ENCODE assay signal across 12 cellular contexts in genomic region chr16:89822188-89823086, GRCh38. TPM values are rescaled to one million over a fixed set of nuclear protein-coding genes. Genes with fewer than 3 reads are reported as not detected.
DNase-seq lines count a peak whose midpoint lies in the region; ATAC-seq and TF ChIP-seq lines count a peak whose summit lies in the region.
"Had no signal": no experiment of that assay in that cellular context is flagged by ENCODE, and none has a peak within 500 bp of the region (broad histone marks: within the 10 kb centered on the region; RNA-seq: fewer than 3 reads in every experiment).

No MANE protein-coding gene starts in this region.

- H3K9me3 ChIP-seq in Peyer's patch (no peaks in the 10 kb centered on the region), left lung (no peaks in the 10 kb centered on the region), upper lobe of left lung (no peaks in the 10 kb centered on the region), spleen (no peaks in the 10 kb centered on the region)
- H3K9me3 ChIP-seq: psoas muscle had no signal

- TF ChIP-seq POLR2A in Peyer's patch (IDR thresholded peaks at IDR 0.05): peak in 1 of 2 donors; percentile 55
- TF ChIP-seq POLR2A in upper lobe of left lung (IDR thresholded peaks at IDR 0.05): peak in 1 of 4 donors; percentile 7
- TF ChIP-seq POLR2A in spleen (IDR thresholded peaks at IDR 0.05): no peak

- DNase-seq in SIG-M5 treated with dmso at 0.1 percent for 504 hours (lab: John Stamatoyannopoulos, UW; ENCODE audit: unreplicated experiment) (peak; percentile 29), SIG-M5 (lab: John Stamatoyannopoulos, UW) (no peak), Peyer's patch (peak in 2 of 3 donors; percentile 66 to 79), left lung (peak; percentile 60 to 66), upper lobe of left lung (peak in 1 of 2 donors; percentile 78), spleen (no peak)
- DNase-seq: activated CD4-positive, alpha-beta T cell treated with anti-CD3 and anti-CD28 coated beads for 48 hours; head of caudate nucleus; psoas muscle; stimulated activated CD4-positive, alpha-beta T cell treated with anti-CD3 and anti-CD28 coated beads, Interleukin-1b, Interleukin-23, amount 100 ng/mL, for 48 hours had no signal

- H3K4me3 ChIP-seq in Peyer's patch (no peak overlapping the region), left lung (no peak overlapping the region), upper lobe of left lung (no peak overlapping the region), spleen (no peak overlapping the region)
- H3K4me3 ChIP-seq: psoas muscle had no signal

- TF ChIP-seq CTCF in Peyer's patch (IDR thresholded peaks at IDR 0.05) (no peak), left lung (IDR thresholded peaks at IDR 0.05) (no peak), upper lobe of left lung (IDR thresholded peaks at IDR 0.05) (no peak), spleen (IDR thresholded peaks at IDR 0.05 in 8 of 11, conservative IDR thresholded peaks at IDR 0.05 in 3 of 11) (no peak)

- no peaks in the 10 kb centered on the region for H3K36me3 ChIP-seq in Peyer's patch
- H3K36me3 ChIP-seq in left lung: no peaks in the 10 kb centered on the region
- H3K36me3 ChIP-seq in upper lobe of left lung: no peaks in the 10 kb centered on the region
- H3K36me3 ChIP-seq in spleen: no peaks in the 10 kb centered on the region

- 79 to 80% methylated on average over 18 to 19 of the region's 19 CpGs for WGBS in upper lobe of left lung, 2 donors
- 84 to 91% (median 87%) methylated on average over 18 to 19 of the region's 19 CpGs for WGBS in spleen, 5 donors

- H3K27me3 ChIP-seq in Peyer's patch (no peaks in the 10 kb centered on the region), left lung (peaks cover 0 to 6% of the 10 kb centered on the region in 2 donors), upper lobe of left lung (no peaks in the 10 kb centered on the region), spleen (replicated peaks in 1 of 7) (peaks cover 0 to 18% (median 0%) of the 10 kb centered on the region in 7 donors)

- TF ChIP-seq EP300 in upper lobe of left lung (IDR thresholded peaks at IDR 0.05): no peak

- ATAC-seq in left lung: peak; percentile 88
- peak; percentile 28 to 86 for ATAC-seq in upper lobe of left lung (ENCODE audit: low FRiP score in 2 of 2)
- ATAC-seq in GM18909 (IDR thresholded peaks at IDR 0.05; ENCODE audit: poor library complexity, unreplicated experiment): no peak
- ATAC-seq in HG02798 (IDR thresholded peaks at IDR 0.05; ENCODE audit: poor library complexity, unreplicated experiment): no peak
- ATAC-seq: psoas muscle had no signal

- H3K27ac ChIP-seq in Peyer's patch (peak overlapping the region in 2 of 4 donors; percentile 69 to 86), left lung (no peak overlapping the region), upper lobe of left lung (peak overlapping the region in 2 of 4 donors; percentile 49 to 67), spleen (peak overlapping the region in 1 of 8 donors; percentile 48)
- H3K27ac ChIP-seq: psoas muscle had no signal

- intact Hi-C loops in left lung (cut with DNase I): no loop called here
- intact Hi-C loops in spleen (cut with DNase I; ENCODE audit: low total_unique reads): no loop called here

- H3K4me1 ChIP-seq in Peyer's patch (peaks cover 0 to 28% (median under 1%) of the 10 kb centered on the region in 4 donors), left lung (peaks cover under 1 to 21% of the 10 kb centered on the region in 2 donors), upper lobe of left lung (peaks cover 4 to 31% (median 14%) of the 10 kb centered on the region in 4 donors), spleen (peaks cover 0 to 24% (median 6%) of the 10 kb centered on the region in 6 donors)

RNA-seq across cellular contexts. Expression of gene SPIRE2, which starts 5.8 kb away (rescaled TPM):
- 100 to 1,000 TPM in 3 of 4 donors, 10 to 100 TPM in 1; 45.5 to 147 (median 111) TPM for total RNA-seq in Peyer's patch
- total RNA-seq in left lung: 10 to 100 TPM in 1 of 2 donors, 1 to 10 TPM in 1; 9.1 to 12.3 TPM
- total RNA-seq in upper lobe of left lung: 10 to 100 TPM in 4 of 6 donors, 1 to 10 TPM in 2; 6.1 to 52.4 (median 14.7) TPM
- 1 to 10 TPM; 1.2 to 3.2 (median 2.8) TPM for total RNA-seq in spleen
- polyA plus RNA-seq in spleen: 1 to 10 TPM in 1 of 3 donors, under 1 TPM in 2; 0.80 to 1.3 (median 0.98) TPM

RNA-seq across cellular contexts. Expression of gene FANCA, which starts 6.0 kb away (rescaled TPM):
- total RNA-seq in Peyer's patch: 100 to 1,000 TPM in 1 of 4 donors, 10 to 100 TPM in 3; 19.4 to 187 (median 27.9) TPM
- total RNA-seq in left lung: 10 to 100 TPM; 17.1 to 25.9 TPM
- 10 to 100 TPM in 4 of 6 donors, 1 to 10 TPM in 2; 5.5 to 25.1 (median 12.1) TPM for total RNA-seq in upper lobe of left lung
- total RNA-seq in spleen: 10 to 100 TPM; 15.7 to 28.9 (median 18.0) TPM
- polyA plus RNA-seq in spleen: 10 to 100 TPM; 11.5 to 15.3 (median 14.5) TPM

RNA-seq across cellular contexts. Expression of gene TCF25, which starts 51.0 kb away (rescaled TPM):
- total RNA-seq in Peyer's patch (100 to 1,000 TPM; 247 to 946 (median 371) TPM), left lung (100 to 1,000 TPM; 148 to 165 TPM), upper lobe of left lung (1,000 to 10,000 TPM in 1 of 6 donors, 100 to 1,000 TPM in 5; 132 to 1,060 (median 211) TPM), spleen (100 to 1,000 TPM; 145 to 305 (median 233) TPM)
- polyA plus RNA-seq in spleen: 100 to 1,000 TPM; 113 to 412 (median 334) TPM

Comparison
In these comparisons a context has a peak if more than half of its experiments do, and no peak if none do; other contexts are left out.
1. DNase-seq: peak in SIG-M5 treated with dmso at 0.1 percent for 504 hours (single experiment), Peyer's patch (2 of 3) and left lung (2 of 2); none in SIG-M5 (single experiment) and spleen (single experiment).
2. ATAC-seq: peak in left lung (single experiment) and upper lobe of left lung (2 of 2); none in GM18909 (single experiment) and HG02798 (single experiment).